ENCODE assay signal across 9 cellular contexts in genomic region chr11:723120-723883, GRCh38. TPM values are rescaled to one million over a fixed set of nuclear protein-coding genes. Genes with fewer than 3 reads are reported as not detected.
DNase-seq lines count a peak whose midpoint lies in the region; ATAC-seq and TF ChIP-seq lines count a peak whose summit lies in the region.
"Had no signal": no experiment of that assay in that cellular context is flagged by ENCODE, and none has a peak within 500 bp of the region (broad histone marks: within the 10 kb centered on the region; RNA-seq: fewer than 3 reads in every experiment).

No MANE protein-coding gene starts in this region.

- TF ChIP-seq CTCF in HFFc6 (IDR thresholded peaks at IDR 0.05) (peak; percentile 87), MCF 10A (IDR thresholded peaks at IDR 0.05; ENCODE audit: unreplicated experiment) (peak; percentile 67), liver (IDR thresholded peaks at IDR 0.05; ENCODE audit: low read depth, low read length, missing input control) (peak; percentile 60), type B pancreatic cell (conservative IDR thresholded peaks at IDR 0.05) (peak; percentile 73)

- no peak overlapping the region for H3K9ac ChIP-seq in liver (ENCODE audit: low read depth in 1 of 2, low read length in 2 of 2)

- peak; percentile 31 for DNase-seq in COR-L47 (lab: John Stamatoyannopoulos, UW)
- peak; percentile 52 for DNase-seq in HFFc6
- peak; percentile 60 for DNase-seq in SK-MEL-5 (ENCODE audit: low read depth, low spot score)
- peak; percentile 60 for DNase-seq in MCF 10A (ENCODE audit: unreplicated experiment)
- DNase-seq in type B pancreatic cell (ENCODE audit: extremely low spot score, unreplicated experiment) = no peak
- no peak for DNase-seq in effector CD8-positive, alpha-beta T cell (lab: John Stamatoyannopoulos, UW)

- H3K4me1 Mint-ChIP-seq in HFFc6 (ENCODE audit: low read depth) (peaks cover 3% of the 10 kb centered on the region; the same call in 1 of the 2 replicates), MCF 10A (ENCODE audit: insufficient read depth, unreplicated experiment) (peaks cover 6% of the 10 kb centered on the region), type B pancreatic cell (ENCODE audit: unreplicated experiment) (peaks cover 9% of the 10 kb centered on the region)

- no peaks in the 10 kb centered on the region for H3K9me3 ChIP-seq in liver (ENCODE audit: control insufficient read depth in 4 of 4, low read length in 3 of 4)

- no peak overlapping the region for H3K27ac ChIP-seq in liver (ENCODE audit: low read depth in 1 of 2, low read length in 2 of 2)
- H3K27ac ChIP-seq: skin epidermis had no signal

- intact Hi-C loops in MCF 10A (cut with micrococcal nuclease) = loop anchor here (1.0 to 10.0 kb wide), 3 partner anchors 27 to 159 kb away; partner anchors contain the start of genes LMNTD2 and RASSF7

- in situ Hi-C loops in SK-MEL-5 (cut with HindIII; ENCODE audit: low pct_unique_long_range_greater_than_20kb, low sequenced_read_pairs) = no loop called here

- ATAC-seq in HG03457 (IDR thresholded peaks at IDR 0.05; ENCODE audit: unreplicated experiment) = no peak

- H3K27me3 Mint-ChIP-seq in HFFc6 (ENCODE audit: insufficient read depth) (peaks cover 3% of the 10 kb centered on the region; the same call in 1 of the 2 replicates), MCF 10A (ENCODE audit: insufficient read depth, unreplicated experiment) (no peaks in the 10 kb centered on the region), type B pancreatic cell (peaks cover 32% of the 10 kb centered on the region)

- WGBS in liver = 72% methylated on average over 8 of the region's 8 CpGs

- BruUV-seq in MCF 10A (replicated peaks; lab: Mats Ljungman, UMichigan) = no TSS peak

- peak; percentile 79 to 80 for TF ChIP-seq RAD21 in liver (IDR thresholded peaks at IDR 0.05)

- peaks cover 0 to 15% (median 6%) of the 10 kb centered on the region in 4 donors for H3K4me1 ChIP-seq in liver (ENCODE audit: control insufficient read depth in 4 of 4, insufficient read depth in 4 of 4, low read length in 3 of 4)

- no peak overlapping the region for H3K4me3 Mint-ChIP-seq in HFFc6
- H3K4me3 Mint-ChIP-seq in MCF 10A (ENCODE audit: unreplicated experiment) = no peak overlapping the region
- peak overlapping the region; percentile 49 for H3K4me3 Mint-ChIP-seq in type B pancreatic cell

- H3K36me3 ChIP-seq in liver (ENCODE audit: control insufficient read depth in 4 of 4, insufficient read depth in 3 of 4, low read depth in 1 of 4, low read length in 3 of 4) = peaks cover 2 to 35% (median 20%) of the 10 kb centered on the region in 4 donors

- no peaks in the 10 kb centered on the region for H3K9me3 Mint-ChIP-seq in HFFc6
- no peaks in the 10 kb centered on the region for H3K9me3 Mint-ChIP-seq in MCF 10A (ENCODE audit: unreplicated experiment)
- H3K9me3 Mint-ChIP-seq in type B pancreatic cell = no peaks in the 10 kb centered on the region

- no peak overlapping the region for H3K27ac Mint-ChIP-seq in HFFc6
- H3K27ac Mint-ChIP-seq in MCF 10A (ENCODE audit: low read depth, unreplicated experiment) = no peak overlapping the region
- peak overlapping the region; percentile 94 for H3K27ac Mint-ChIP-seq in type B pancreatic cell

- no peaks in the 10 kb centered on the region for H3K27me3 ChIP-seq in liver (ENCODE audit: control insufficient read depth in 4 of 4, insufficient read depth in 4 of 4, low read length in 3 of 4)

- H3K36me3 Mint-ChIP-seq in HFFc6 (ENCODE audit: low read depth) (no peaks in the 10 kb centered on the region), MCF 10A (ENCODE audit: insufficient read depth, unreplicated experiment) (peaks cover 53% of the 10 kb centered on the region), type B pancreatic cell (no peaks in the 10 kb centered on the region)

- CTCF ChIA-PET in MCF 10A (lab: Yijun Ruan, JAX) = interaction anchor here (0.6 to 3.6 kb wide), 10 partner anchors 14 to 69 kb away, joined by 3 to 18 read pairs (median 4); partner anchors contain the start of genes DEAF1 and TMEM80

- no peak overlapping the region for H3K4me3 ChIP-seq in liver (ENCODE audit: low read depth in 1 of 3, low read length in 3 of 3)

- POLR2A ChIA-PET in MCF 10A (lab: Yijun Ruan, JAX) = interaction anchor here (0.6 to 1.4 kb wide), 3 partner anchors 22 to 28 kb away, joined by 3 to 4 read pairs (median 3); partner anchors contain the start of genes DEAF1 and TMEM80

TF ChIP-seq in liver, 16 proteins besides CTCF, POLR2A, EP300 and RAD21 (continues in another document):
- no peak for TF ChIP-seq RXRA (IDR thresholded peaks at IDR 0.05)
- no peak for TF ChIP-seq YY1 (IDR thresholded peaks at IDR 0.05)
- TF ChIP-seq, protein P1, sequence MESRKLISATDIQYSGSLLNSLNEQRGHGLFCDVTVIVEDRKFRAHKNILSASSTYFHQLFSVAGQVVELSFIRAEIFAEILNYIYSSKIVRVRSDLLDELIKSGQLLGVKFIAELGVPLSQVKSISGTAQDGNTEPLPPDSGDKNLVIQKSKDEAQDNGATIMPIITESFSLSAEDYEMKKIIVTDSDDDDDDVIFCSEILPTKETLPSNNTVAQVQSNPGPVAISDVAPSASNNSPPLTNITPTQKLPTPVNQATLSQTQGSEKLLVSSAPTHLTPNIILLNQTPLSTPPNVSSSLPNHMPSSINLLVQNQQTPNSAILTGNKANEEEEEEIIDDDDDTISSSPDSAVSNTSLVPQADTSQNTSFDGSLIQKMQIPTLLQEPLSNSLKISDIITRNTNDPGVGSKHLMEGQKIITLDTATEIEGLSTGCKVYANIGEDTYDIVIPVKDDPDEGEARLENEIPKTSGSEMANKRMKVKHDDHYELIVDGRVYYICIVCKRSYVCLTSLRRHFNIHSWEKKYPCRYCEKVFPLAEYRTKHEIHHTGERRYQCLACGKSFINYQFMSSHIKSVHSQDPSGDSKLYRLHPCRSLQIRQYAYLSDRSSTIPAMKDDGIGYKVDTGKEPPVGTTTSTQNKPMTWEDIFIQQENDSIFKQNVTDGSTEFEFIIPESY (IDR thresholded peaks at IDR 0.05) = no peak

RNA-seq across cellular contexts. Expression of gene EPS8L2, which starts 17.3 kb away (rescaled TPM):
- 10 to 100 TPM; 55.5 to 70.1 (median 65.1) TPM for total RNA-seq in HFFc6 (2021; fragmentation: NEBNext Ultra II Directional; extraction: Animal tissue kit (Norgen Biotek cat#: 25700))
- total RNA-seq in SK-MEL-5 (2014; rRNA removed; shearing (Covaris generic)) = 0.61 and 3.0 TPM in 2 replicates
- 0.99 and 1.7 TPM in 2 replicates for polyA plus RNA-seq in SK-MEL-5 (2015; cell fraction: cytosol; rRNA removed)
- polyA plus RNA-seq in SK-MEL-5 (2015; cell fraction: nucleus; rRNA removed) = 11.4 and 26.4 TPM in 2 replicates
- total RNA-seq in MCF 10A (2022) = 109 and 119 TPM in 2 replicates
- total RNA-seq in liver = 100 to 1,000 TPM in 1 of 2 donors, 10 to 100 TPM in 1; 24.4 to 138 TPM
- polyA plus RNA-seq in liver = 10 to 100 TPM; 62.2 to 63.2 TPM
- 218 and 497 TPM in 2 replicates for total RNA-seq in type B pancreatic cell (ENCODE audit: low replicate concordance)

RNA-seq across cellular contexts. Expression of gene TALDO1, which starts 24.0 kb away (rescaled TPM):
- 100 to 1,000 TPM; 230 to 351 (median 300) TPM for total RNA-seq in HFFc6 (2021; fragmentation: NEBNext Ultra II Directional; extraction: Animal tissue kit (Norgen Biotek cat#: 25700))
- 206 and 219 TPM in 2 replicates for total RNA-seq in SK-MEL-5 (2014; rRNA removed; shearing (Covaris generic))
- polyA plus RNA-seq in SK-MEL-5 (2015; cell fraction: cytosol; rRNA removed) = 202 and 242 TPM in 2 replicates
- 65.8 and 73.8 TPM in 2 replicates for polyA plus RNA-seq in SK-MEL-5 (2015; cell fraction: nucleus; rRNA removed)
- 93.8 and 137 TPM in 2 replicates for total RNA-seq in MCF 10A (2022)
- 100 to 1,000 TPM in 1 of 2 donors, 10 to 100 TPM in 1; 72.5 to 181 TPM for total RNA-seq in liver
- 100 to 1,000 TPM; 123 to 133 TPM for polyA plus RNA-seq in liver
- 189 and 288 TPM in 2 replicates for total RNA-seq in type B pancreatic cell (ENCODE audit: low replicate concordance)

RNA-seq across cellular contexts. Expression of gene TMEM80, which starts 27.7 kb away (rescaled TPM):
- total RNA-seq in HFFc6 (2021; fragmentation: NEBNext Ultra II Directional; extraction: Animal tissue kit (Norgen Biotek cat#: 25700)) = 10 to 100 TPM; 16.9 to 24.5 (median 19.3) TPM
- total RNA-seq in SK-MEL-5 (2014; rRNA removed; shearing (Covaris generic)) = 6.5 and 10.8 TPM in 2 replicates
- polyA plus RNA-seq in SK-MEL-5 (2015; cell fraction: cytosol; rRNA removed) = 6.9 and 7.3 TPM in 2 replicates
- 35.5 and 57.1 TPM in 2 replicates for polyA plus RNA-seq in SK-MEL-5 (2015; cell fraction: nucleus; rRNA removed)
- total RNA-seq in MCF 10A (2022) (12.2 and 12.8 TPM in 2 replicates), liver (10 to 100 TPM in 1 of 2 donors, 1 to 10 TPM in 1; 5.1 to 11.1 TPM), type B pancreatic cell (ENCODE audit: low replicate concordance) (23.2 and 37.4 TPM in 2 replicates)
- 10 to 100 TPM in 1 of 2 donors, 1 to 10 TPM in 1; 5.3 to 12.4 TPM for polyA plus RNA-seq in liver

RNA-seq across cellular contexts. Expression of gene DEAF1, which starts 28.3 kb away (rescaled TPM):
- total RNA-seq in HFFc6 (2021; fragmentation: NEBNext Ultra II Directional; extraction: Animal tissue kit (Norgen Biotek cat#: 25700)) = 10 to 100 TPM; 32.2 to 48.1 (median 34.6) TPM
- total RNA-seq in SK-MEL-5 (2014; rRNA removed; shearing (Covaris generic)) = 26.1 and 33.8 TPM in 2 replicates
- 38.0 and 42.2 TPM in 2 replicates for polyA plus RNA-seq in SK-MEL-5 (2015; cell fraction: cytosol; rRNA removed)
- polyA plus RNA-seq in SK-MEL-5 (2015; cell fraction: nucleus; rRNA removed) = 38.5 and 86.4 TPM in 2 replicates
- total RNA-seq in MCF 10A (2022) (46.8 and 54.1 TPM in 2 replicates), liver (10 to 100 TPM in 1 of 2 donors, 1 to 10 TPM in 1; 9.6 to 11.4 TPM), type B pancreatic cell (ENCODE audit: low replicate concordance) (41.0 and 48.1 TPM in 2 replicates)
- 10 to 100 TPM in 1 of 2 donors, 1 to 10 TPM in 1; 7.0 to 10.5 TPM for polyA plus RNA-seq in liver

RNA-seq across cellular contexts. Expression of gene GATD1, which starts 54.0 kb away (rescaled TPM):
- 10 to 100 TPM; 61.0 to 72.7 (median 68.1) TPM for total RNA-seq in HFFc6 (2021; fragmentation: NEBNext Ultra II Directional; extraction: Animal tissue kit (Norgen Biotek cat#: 25700))
- 22.8 and 23.0 TPM in 2 replicates for total RNA-seq in SK-MEL-5 (2014; rRNA removed; shearing (Covaris generic))
- polyA plus RNA-seq in SK-MEL-5 (2015; cell fraction: cytosol; rRNA removed) = 68.8 and 77.9 TPM in 2 replicates
- polyA plus RNA-seq in SK-MEL-5 (2015; cell fraction: nucleus; rRNA removed) = 156 and 217 TPM in 2 replicates
- total RNA-seq in MCF 10A (2022) (54.6 and 67.7 TPM in 2 replicates), liver (10 to 100 TPM; 26.3 to 37.2 TPM), type B pancreatic cell (ENCODE audit: low replicate concordance) (80.1 and 80.9 TPM in 2 replicates)
- polyA plus RNA-seq in liver = 10 to 100 TPM; 22.7 to 23.0 TPM

Comparison
In these comparisons a context has a peak if more than half of its experiments do, and no peak if none do; other contexts are left out.
1. DNase-seq: peak in COR-L47 (single experiment), HFFc6 (single experiment), SK-MEL-5 (single experiment) and MCF 10A (single experiment); none in type B pancreatic cell (single experiment) and effector CD8-positive, alpha-beta T cell (single experiment).
2. Peak in every context shown above with its lines, with median percentiles within 50 percentile points of each other: CTCF ChIP-seq.